Comparison of ENCODE assay signal across 8 cellular contexts in genomic region chr2:218569661-218570500, GRCh38. TPM values are rescaled to one million over a fixed set of nuclear protein-coding genes. Genes with fewer than 3 reads are reported as not detected.
A peak's percentile ranks its signal among the peaks of the same experiment; 100 is the strongest.
DNase-seq lines count a peak whose midpoint lies in the region; ATAC-seq and TF ChIP-seq lines count a peak whose summit lies in the region.

No MANE protein-coding gene starts in this region.

- H3K36me3 ChIP-seq in mesendoderm (ENCODE audit: control insufficient read depth, insufficient read depth, low read length) (no peaks in the 10 kb centered on the region), urinary bladder (ENCODE audit: insufficient read depth) (no peaks in the 10 kb centered on the region)

- no peak overlapping the region for H3K23ac ChIP-seq in mesendoderm (ENCODE audit: low read length)

- H3K4me3 ChIP-seq in choroid plexus epithelial cell (ENCODE audit: low read depth, low read length) (peak overlapping the region; percentile 80), mesendoderm (ENCODE audit: low read length) (peak overlapping the region; percentile 88), urinary bladder (ENCODE audit: low read depth, low read length) (peak overlapping the region; percentile 89)

- H3K27me3 ChIP-seq in mesendoderm (ENCODE audit: insufficient read depth, low read length, poor library complexity): no peaks in the 10 kb centered on the region

- peaks cover 7% of the 10 kb centered on the region for H3K79me1 ChIP-seq in mesendoderm (ENCODE audit: low read length)

- H3K79me2 ChIP-seq in mesendoderm (ENCODE audit: control insufficient read depth, insufficient read depth, low read length): peaks cover 58% of the 10 kb centered on the region

- DNase-seq in activated CD4-positive, alpha-beta T cell treated with anti-CD3 and anti-CD28 coated beads for 36 hours: peak; percentile 24
- DNase-seq in activated CD4-positive, alpha-beta T cell treated with anti-CD3 and anti-CD28 coated beads for 1 hour: no peak
- DNase-seq in OCI-M1 (lab: John Stamatoyannopoulos, UW) (peak; percentile 57), choroid plexus epithelial cell (ENCODE audit: low read depth) (peak; percentile 82), mesendoderm (peak; percentile 55)

- H3K27me3 Mint-ChIP-seq in activated CD4-positive, alpha-beta T cell treated with anti-CD3 and anti-CD28 coated beads for 36 hours: no peaks in the 10 kb centered on the region

- H3K27ac Mint-ChIP-seq in activated CD4-positive, alpha-beta T cell treated with anti-CD3 and anti-CD28 coated beads for 36 hours: peak overlapping the region; percentile 100

- TF ChIP-seq CTCF in choroid plexus epithelial cell (conservative IDR thresholded peaks at IDR 0.05; ENCODE audit: low read depth, low read length): no peak

- no peaks in the 10 kb centered on the region for H3K9me3 Mint-ChIP-seq in activated CD4-positive, alpha-beta T cell treated with anti-CD3 and anti-CD28 coated beads for 36 hours (ENCODE audit: low read depth)

- no peak overlapping the region for H4K5ac ChIP-seq in mesendoderm (ENCODE audit: low read length)

- H3K9ac ChIP-seq in mesendoderm (ENCODE audit: low read length): peak overlapping the region; percentile 94

- peaks cover 54% of the 10 kb centered on the region for H3K4me1 Mint-ChIP-seq in activated CD4-positive, alpha-beta T cell treated with anti-CD3 and anti-CD28 coated beads for 36 hours

- H3K27ac ChIP-seq in mesendoderm (ENCODE audit: low read depth, low read length): peak overlapping the region; percentile 98
- peak overlapping the region; percentile 86 for H3K27ac ChIP-seq in urinary bladder (ENCODE audit: low read depth)

- CTCF ChIA-PET in activated CD4-positive, alpha-beta T cell treated with anti-CD3 and anti-CD28 coated beads for 36 hours (lab: Charles Lee): interaction anchor here (0.6 to 1.4 kb wide), 3 partner anchors 79 to 276 kb away, joined by 3 to 5 read pairs (median 3); no protein-coding TSS in a partner anchor

- H3K56ac ChIP-seq in mesendoderm (ENCODE audit: low read length): peak overlapping the region; percentile 95

- H2AK5ac ChIP-seq in mesendoderm (ENCODE audit: low read length): peak overlapping the region; percentile 2

- intact Hi-C loops in activated CD4-positive, alpha-beta T cell treated with anti-CD3 and anti-CD28 coated beads for 36 hours (cut with DNase I, micrococcal nuclease): loop anchor here (2.0 to 5.0 kb wide), 8 partner anchors 13 to 972 kb away; partner anchors contain the start of genes CHPF (in 1 of the 2), DNPEP (in 1 of the 2), TMEM198 (in 1 of the 2) and ZFAND2B (in 1 of the 2)

- H3K36me3 Mint-ChIP-seq in activated CD4-positive, alpha-beta T cell treated with anti-CD3 and anti-CD28 coated beads for 36 hours (ENCODE audit: low read depth): peaks cover 62% of the 10 kb centered on the region

- no peak overlapping the region for H4K8ac ChIP-seq in mesendoderm (ENCODE audit: low read depth, low read length)

- H2BK120ac ChIP-seq in mesendoderm (ENCODE audit: low read depth, low read length): no peak overlapping the region

- H3K4me3 Mint-ChIP-seq in activated CD4-positive, alpha-beta T cell treated with anti-CD3 and anti-CD28 coated beads for 36 hours: peak overlapping the region; percentile 96

- H3K18ac ChIP-seq in mesendoderm (ENCODE audit: low read length): no peak overlapping the region

- H2BK15ac ChIP-seq in mesendoderm (replicated peaks; ENCODE audit: low read depth): no peak overlapping the region

- peak overlapping the region; percentile 42 for H3K4ac ChIP-seq in mesendoderm (ENCODE audit: low read depth, low read length)

- peaks cover 3% of the 10 kb centered on the region for H3K4me1 ChIP-seq in mesendoderm (ENCODE audit: control insufficient read depth, low read depth, low read length)
- H3K4me1 ChIP-seq in urinary bladder (ENCODE audit: insufficient read depth): no peaks in the 10 kb centered on the region

- no peak overlapping the region for H2BK5ac ChIP-seq in mesendoderm (ENCODE audit: low read length)

- no peak for ATAC-seq in activated CD4-positive, alpha-beta T cell treated with anti-CD3 and anti-CD28 coated beads for 36 hours
- no peak for ATAC-seq in HG02840 (IDR thresholded peaks at IDR 0.05; ENCODE audit: low FRiP score, unreplicated experiment)
- no peak for ATAC-seq in GM19395 (IDR thresholded peaks at IDR 0.05; ENCODE audit: unreplicated experiment)

- POLR2A ChIA-PET in activated CD4-positive, alpha-beta T cell treated with anti-CD3 and anti-CD28 coated beads for 36 hours (lab: Charles Lee): interaction anchor here (0.7 to 1.1 kb wide), 2 partner anchors 78 to 389 kb away, joined by 3 read pairs; no protein-coding TSS in a partner anchor

- H3K4me2 ChIP-seq in mesendoderm (ENCODE audit: low read length): peak overlapping the region; percentile 87

- WGBS in mesendoderm (ENCODE audit: extremely low coverage, insufficient coverage, low lambda C conversion rate): no CpG with 5 or more reads among the region's 10 CpGs
- 7% methylated on average over 10 of the region's 10 CpGs for WGBS in urinary bladder

RNA-seq across cellular contexts. Expression of gene CNOT9, which starts 1.2 kb away (rescaled TPM):
- total RNA-seq in activated CD4-positive, alpha-beta T cell treated with anti-CD3 and anti-CD28 coated beads for 36 hours: 100 to 1,000 TPM; 100 to 105 TPM
- 56.1 TPM for polyA plus RNA-seq in mesendoderm (2013, experiment 1 of 2)
- polyA plus RNA-seq in mesendoderm (2013, experiment 2 of 2): 56.5 TPM
- 43.8 TPM for total RNA-seq in urinary bladder
- polyA plus RNA-seq in urinary bladder: 19.6 TPM

RNA-seq across cellular contexts. Expression of gene USP37, which starts 1.7 kb away (rescaled TPM):
- total RNA-seq in activated CD4-positive, alpha-beta T cell treated with anti-CD3 and anti-CD28 coated beads for 36 hours: 10 to 100 TPM; 42.5 to 46.8 TPM
- 8.7 TPM for polyA plus RNA-seq in mesendoderm (2013, experiment 1 of 2)
- 10.3 TPM for polyA plus RNA-seq in mesendoderm (2013, experiment 2 of 2)
- total RNA-seq in urinary bladder: 37.1 TPM
- polyA plus RNA-seq in urinary bladder: 4.6 TPM

RNA-seq across cellular contexts. Expression of gene PLCD4, which starts 37.8 kb away (rescaled TPM):
- under 1 TPM; 0.18 to 0.83 TPM for total RNA-seq in activated CD4-positive, alpha-beta T cell treated with anti-CD3 and anti-CD28 coated beads for 36 hours
- 0.11 TPM for polyA plus RNA-seq in mesendoderm (2013, experiment 1 of 2)
- 0.04 TPM for polyA plus RNA-seq in mesendoderm (2013, experiment 2 of 2)
- 6.7 TPM for total RNA-seq in urinary bladder
- 28.4 TPM for polyA plus RNA-seq in urinary bladder
